Comparison of ENCODE assay signal across 1 cellular context in the genomic region with DNA sequence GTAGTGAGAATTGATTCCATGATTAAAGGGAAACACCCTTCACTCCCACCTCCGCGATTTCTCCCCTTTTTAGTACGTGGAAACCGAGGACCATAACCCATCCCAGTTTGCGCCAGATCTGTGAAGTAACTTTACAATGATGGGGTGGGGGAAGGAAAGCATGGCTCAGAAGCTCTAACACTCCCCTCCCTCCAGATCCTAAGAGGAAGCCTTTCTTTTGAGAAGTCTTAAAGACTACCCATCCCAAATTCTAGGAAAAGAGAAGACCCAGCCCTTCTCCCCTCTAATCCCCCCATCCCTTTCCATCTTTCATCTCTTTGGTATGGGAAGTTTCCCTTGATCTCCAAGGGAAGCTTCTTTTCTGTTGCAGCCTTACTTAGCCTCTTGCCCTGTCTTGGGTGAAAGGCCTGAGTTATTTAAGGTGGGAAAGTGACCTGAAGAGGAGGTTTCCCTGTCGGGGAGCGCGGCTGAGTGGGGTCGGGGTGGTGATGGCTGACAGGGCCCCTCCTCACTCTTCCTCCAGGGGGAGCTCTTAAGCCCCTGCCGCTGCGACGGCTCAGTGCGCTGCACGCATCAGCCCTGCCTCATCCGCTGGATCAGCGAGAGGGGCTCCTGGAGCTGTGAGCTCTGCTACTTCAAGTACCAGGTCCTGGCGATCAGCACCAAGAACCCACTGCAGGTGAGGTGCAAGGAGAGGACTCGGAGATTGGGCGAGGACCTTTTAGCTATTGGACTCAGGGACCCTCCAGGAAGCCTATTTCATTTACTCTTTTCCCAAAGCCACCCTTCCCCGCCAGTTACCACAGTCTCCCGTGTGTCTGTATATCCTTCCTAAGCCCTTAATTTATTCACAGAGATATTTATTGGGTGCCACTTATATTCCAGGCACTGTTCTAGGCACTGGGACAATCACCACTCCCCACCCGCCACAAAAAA.
TF ChIP-seq lines count a peak whose summit lies in the region.

No MANE protein-coding gene starts in this region.

TF ChIP-seq in K562, 482 proteins besides CTCF, POLR2A, EP300 and RAD21 (continued from another document and continues in another):
- no peak for TF ChIP-seq CREB3L1 (IDR thresholded peaks at IDR 0.05; ENCODE audit: borderline replicate concordance, low read depth)
- TF ChIP-seq, protein P1, sequence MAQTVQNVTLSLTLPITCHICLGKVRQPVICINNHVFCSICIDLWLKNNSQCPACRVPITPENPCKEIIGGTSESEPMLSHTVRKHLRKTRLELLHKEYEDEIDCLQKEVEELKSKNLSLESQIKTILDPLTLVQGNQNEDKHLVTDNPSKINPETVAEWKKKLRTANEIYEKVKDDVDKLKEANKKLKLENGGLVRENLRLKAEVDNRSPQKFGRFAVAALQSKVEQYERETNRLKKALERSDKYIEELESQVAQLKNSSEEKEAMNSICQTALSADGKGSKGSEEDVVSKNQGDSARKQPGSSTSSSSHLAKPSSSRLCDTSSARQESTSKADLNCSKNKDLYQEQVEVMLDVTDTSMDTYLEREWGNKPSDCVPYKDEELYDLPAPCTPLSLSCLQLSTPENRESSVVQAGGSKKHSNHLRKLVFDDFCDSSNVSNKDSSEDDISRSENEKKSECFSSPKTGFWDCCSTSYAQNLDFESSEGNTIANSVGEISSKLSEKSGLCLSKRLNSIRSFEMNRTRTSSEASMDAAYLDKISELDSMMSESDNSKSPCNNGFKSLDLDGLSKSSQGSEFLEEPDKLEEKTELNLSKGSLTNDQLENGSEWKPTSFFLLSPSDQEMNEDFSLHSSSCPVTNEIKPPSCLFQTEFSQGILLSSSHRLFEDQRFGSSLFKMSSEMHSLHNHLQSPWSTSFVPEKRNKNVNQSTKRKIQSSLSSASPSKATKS (CRISPR knock-in tag; IDR thresholded peaks at IDR 0.05), result no peak
- TF ChIP-seq MXD1 (CRISPR knock-in tag; IDR thresholded peaks at IDR 0.05; ENCODE audit: borderline replicate concordance, poor library complexity, severe bottlenecking), result no peak
- TF ChIP-seq, protein P2, sequence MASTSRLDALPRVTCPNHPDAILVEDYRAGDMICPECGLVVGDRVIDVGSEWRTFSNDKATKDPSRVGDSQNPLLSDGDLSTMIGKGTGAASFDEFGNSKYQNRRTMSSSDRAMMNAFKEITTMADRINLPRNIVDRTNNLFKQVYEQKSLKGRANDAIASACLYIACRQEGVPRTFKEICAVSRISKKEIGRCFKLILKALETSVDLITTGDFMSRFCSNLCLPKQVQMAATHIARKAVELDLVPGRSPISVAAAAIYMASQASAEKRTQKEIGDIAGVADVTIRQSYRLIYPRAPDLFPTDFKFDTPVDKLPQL (IDR thresholded peaks at IDR 0.05; ENCODE audit: extremely low read depth, insufficient read length), result no peak
- no peak for TF ChIP-seq CCAR2 (IDR thresholded peaks at IDR 0.05; ENCODE audit: low read depth, low read length)
- TF ChIP-seq TARDBP (IDR thresholded peaks at IDR 0.05), result no peak
- TF ChIP-seq DNMT1 (IDR thresholded peaks at IDR 0.05), result no peak
- no peak for TF ChIP-seq ZNF384 (IDR thresholded peaks at IDR 0.05; ENCODE audit: low read depth, low read length)
- no peak for TF ChIP-seq HDAC3 (IDR thresholded peaks at IDR 0.05; ENCODE audit: borderline replicate concordance, partially characterized antibody)
- TF ChIP-seq SUPT5H (IDR thresholded peaks at IDR 0.05), result no peak
- TF ChIP-seq, protein P3, sequence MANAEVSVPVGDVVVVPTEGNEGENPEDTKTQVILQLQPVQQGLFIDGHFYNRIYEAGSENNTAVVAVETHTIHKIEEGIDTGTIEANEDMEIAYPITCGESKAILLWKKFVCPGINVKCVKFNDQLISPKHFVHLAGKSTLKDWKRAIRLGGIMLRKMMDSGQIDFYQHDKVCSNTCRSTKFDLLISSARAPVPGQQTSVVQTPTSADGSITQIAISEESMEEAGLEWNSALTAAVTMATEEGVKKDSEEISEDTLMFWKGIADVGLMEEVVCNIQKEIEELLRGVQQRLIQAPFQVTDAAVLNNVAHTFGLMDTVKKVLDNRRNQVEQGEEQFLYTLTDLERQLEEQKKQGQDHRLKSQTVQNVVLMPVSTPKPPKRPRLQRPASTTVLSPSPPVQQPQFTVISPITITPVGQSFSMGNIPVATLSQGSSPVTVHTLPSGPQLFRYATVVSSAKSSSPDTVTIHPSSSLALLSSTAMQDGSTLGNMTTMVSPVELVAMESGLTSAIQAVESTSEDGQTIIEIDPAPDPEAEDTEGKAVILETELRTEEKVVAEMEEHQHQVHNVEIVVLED (CRISPR knock-in tag; IDR thresholded peaks at IDR 0.05), result no peak
- peak; percentile 34; the same call in 1 of the 2 replicates for TF ChIP-seq RB1 (IDR thresholded peaks at IDR 0.05; ENCODE audit: low read depth)
- no peak for TF ChIP-seq SETDB1 (IDR thresholded peaks at IDR 0.05; ENCODE audit: low read length)
- no peak for TF ChIP-seq CHD2 (IDR thresholded peaks at IDR 0.05; ENCODE audit: low read depth, low read length)
- TF ChIP-seq, protein P4, sequence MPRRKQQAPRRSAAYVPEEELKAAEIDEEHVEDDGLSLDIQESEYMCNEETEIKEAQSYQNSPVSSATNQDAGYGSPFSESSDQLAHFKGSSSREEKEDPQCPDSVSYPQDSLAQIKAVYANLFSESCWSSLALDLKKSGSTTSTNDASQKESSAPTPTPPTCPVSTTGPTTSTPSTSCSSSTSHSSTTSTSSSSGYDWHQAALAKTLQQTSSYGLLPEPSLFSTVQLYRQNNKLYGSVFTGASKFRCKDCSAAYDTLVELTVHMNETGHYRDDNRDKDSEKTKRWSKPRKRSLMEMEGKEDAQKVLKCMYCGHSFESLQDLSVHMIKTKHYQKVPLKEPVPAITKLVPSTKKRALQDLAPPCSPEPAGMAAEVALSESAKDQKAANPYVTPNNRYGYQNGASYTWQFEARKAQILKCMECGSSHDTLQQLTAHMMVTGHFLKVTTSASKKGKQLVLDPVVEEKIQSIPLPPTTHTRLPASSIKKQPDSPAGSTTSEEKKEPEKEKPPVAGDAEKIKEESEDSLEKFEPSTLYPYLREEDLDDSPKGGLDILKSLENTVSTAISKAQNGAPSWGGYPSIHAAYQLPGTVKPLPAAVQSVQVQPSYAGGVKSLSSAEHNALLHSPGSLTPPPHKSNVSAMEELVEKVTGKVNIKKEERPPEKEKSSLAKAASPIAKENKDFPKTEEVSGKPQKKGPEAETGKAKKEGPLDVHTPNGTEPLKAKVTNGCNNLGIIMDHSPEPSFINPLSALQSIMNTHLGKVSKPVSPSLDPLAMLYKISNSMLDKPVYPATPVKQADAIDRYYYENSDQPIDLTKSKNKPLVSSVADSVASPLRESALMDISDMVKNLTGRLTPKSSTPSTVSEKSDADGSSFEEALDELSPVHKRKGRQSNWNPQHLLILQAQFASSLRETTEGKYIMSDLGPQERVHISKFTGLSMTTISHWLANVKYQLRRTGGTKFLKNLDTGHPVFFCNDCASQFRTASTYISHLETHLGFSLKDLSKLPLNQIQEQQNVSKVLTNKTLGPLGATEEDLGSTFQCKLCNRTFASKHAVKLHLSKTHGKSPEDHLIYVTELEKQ (CRISPR knock-in tag; IDR thresholded peaks at IDR 0.05), result no peak
- TF ChIP-seq TFE3 (CRISPR knock-in tag; IDR thresholded peaks at IDR 0.05), result no peak
- no peak for TF ChIP-seq TAF7 (tag; IDR thresholded peaks at IDR 0.05)
- no peak for TF ChIP-seq ZNF197 (CRISPR knock-in tag; IDR thresholded peaks at IDR 0.05; ENCODE audit: low read depth)
- no peak for TF ChIP-seq SAFB2 (IDR thresholded peaks at IDR 0.05; ENCODE audit: borderline replicate concordance, low read depth, low read length, severe bottlenecking)
- TF ChIP-seq CHD1 (IDR thresholded peaks at IDR 0.05; ENCODE audit: low read length), result no peak
- TF ChIP-seq HLTF (IDR thresholded peaks at IDR 0.05), result no peak
- TF ChIP-seq, protein P5, sequence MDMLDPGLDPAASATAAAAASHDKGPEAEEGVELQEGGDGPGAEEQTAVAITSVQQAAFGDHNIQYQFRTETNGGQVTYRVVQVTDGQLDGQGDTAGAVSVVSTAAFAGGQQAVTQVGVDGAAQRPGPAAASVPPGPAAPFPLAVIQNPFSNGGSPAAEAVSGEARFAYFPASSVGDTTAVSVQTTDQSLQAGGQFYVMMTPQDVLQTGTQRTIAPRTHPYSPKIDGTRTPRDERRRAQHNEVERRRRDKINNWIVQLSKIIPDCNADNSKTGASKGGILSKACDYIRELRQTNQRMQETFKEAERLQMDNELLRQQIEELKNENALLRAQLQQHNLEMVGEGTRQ (CRISPR knock-in tag; IDR thresholded peaks at IDR 0.05), result no peak
- TF ChIP-seq XRCC5 (IDR thresholded peaks at IDR 0.05; ENCODE audit: low read depth, low read length), result peak; percentile 60; the same call in 1 of the 2 replicates
- no peak for TF ChIP-seq RBBP5 (IDR thresholded peaks at IDR 0.05; ENCODE audit: borderline replicate concordance, insufficient read depth, low read length, poor library complexity, severe bottlenecking)
- TF ChIP-seq MEF2A (IDR thresholded peaks at IDR 0.05; ENCODE audit: control insufficient read depth, low read depth, low read length), result no peak
- TF ChIP-seq PKNOX1 (IDR thresholded peaks at IDR 0.05), result peak; percentile 74
- no peak for TF ChIP-seq LEF1 (IDR thresholded peaks at IDR 0.05)
- TF ChIP-seq, protein P6, sequence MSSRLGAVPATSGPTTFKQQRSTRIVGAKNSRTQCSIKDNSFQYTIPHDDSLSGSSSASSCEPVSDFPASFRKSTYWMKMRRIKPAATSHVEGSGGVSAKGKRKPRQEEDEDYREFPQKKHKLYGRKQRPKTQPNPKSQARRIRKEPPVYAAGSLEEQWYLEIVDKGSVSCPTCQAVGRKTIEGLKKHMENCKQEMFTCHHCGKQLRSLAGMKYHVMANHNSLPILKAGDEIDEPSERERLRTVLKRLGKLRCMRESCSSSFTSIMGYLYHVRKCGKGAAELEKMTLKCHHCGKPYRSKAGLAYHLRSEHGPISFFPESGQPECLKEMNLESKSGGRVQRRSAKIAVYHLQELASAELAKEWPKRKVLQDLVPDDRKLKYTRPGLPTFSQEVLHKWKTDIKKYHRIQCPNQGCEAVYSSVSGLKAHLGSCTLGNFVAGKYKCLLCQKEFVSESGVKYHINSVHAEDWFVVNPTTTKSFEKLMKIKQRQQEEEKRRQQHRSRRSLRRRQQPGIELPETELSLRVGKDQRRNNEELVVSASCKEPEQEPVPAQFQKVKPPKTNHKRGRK (tag; IDR thresholded peaks at IDR 0.05), result no peak
- 0 out of 2 replicates have a peak, but pooled peaks have one; percentile 23 for TF ChIP-seq ETS1 (conservative IDR thresholded peaks at IDR 0.05; ENCODE audit: control insufficient read depth, low read depth, low read length)
- TF ChIP-seq CBFA2T3 (IDR thresholded peaks at IDR 0.05), result no peak
- TF ChIP-seq ARID2 (IDR thresholded peaks at IDR 0.05), result no peak
- no peak for TF ChIP-seq PRMT5 (CRISPR knock-in tag; IDR thresholded peaks at IDR 0.05)
- no peak for TF ChIP-seq XRCC3 (IDR thresholded peaks at IDR 0.05)
- TF ChIP-seq CREB1 (IDR thresholded peaks at IDR 0.05), result no peak; the same call in 1 of the 2 replicates
- TF ChIP-seq CREB1 (CRISPR knock-in tag; IDR thresholded peaks at IDR 0.05), result peak; percentile 53
- TF ChIP-seq SREBF1 (IDR thresholded peaks at IDR 0.05; ENCODE audit: borderline replicate concordance, low read depth, low read length), result no peak
- no peak for TF ChIP-seq GATA2 (CRISPR knock-in tag; IDR thresholded peaks at IDR 0.05)
- TF ChIP-seq FOXM1 (IDR thresholded peaks at IDR 0.05; ENCODE audit: low read depth), result no peak
- no peak for TF ChIP-seq FOXM1 (CRISPR knock-in tag; IDR thresholded peaks at IDR 0.05; ENCODE audit: low read depth)
- no peak for TF ChIP-seq ZNF766 (CRISPR knock-in tag; conservative IDR thresholded peaks at IDR 0.05)
